11 cellular contexts compared by ENCODE assay signal in genomic region chr20:3911956-3912355, GRCh38. TPM values are rescaled to one million over a fixed set of nuclear protein-coding genes. Genes with fewer than 3 reads are reported as not detected.
DNase-seq lines count a peak whose midpoint lies in the region; ATAC-seq and TF ChIP-seq lines count a peak whose summit lies in the region.
"Had no signal": no experiment of that assay in that cellular context is flagged by ENCODE, and none has a peak within 500 bp of the region (broad histone marks: within the 10 kb centered on the region; RNA-seq: fewer than 3 reads in every experiment).

No MANE protein-coding gene starts in this region.

- H3K9ac ChIP-seq in HCT116 (ENCODE audit: low read length) (no peak overlapping the region), neural progenitor cell (no peak overlapping the region)

- peaks cover 98% of the 10 kb centered on the region for H3K79me2 ChIP-seq in HCT116 (ENCODE audit: insufficient read depth, low read length)
- peaks cover 99% of the 10 kb centered on the region for H3K79me2 ChIP-seq in neural progenitor cell (ENCODE audit: low read depth)

- no TSS peak for BruUV-seq in HCT116 (replicated peaks; lab: Mats Ljungman, UMichigan)

- no peaks in the 10 kb centered on the region for H3K9me3 ChIP-seq in HCT116 (ENCODE audit: control insufficient read depth in 1 of 2, insufficient read depth in 1 of 2, low read depth in 1 of 2, low read length in 2 of 2)
- no peaks in the 10 kb centered on the region for H3K9me3 ChIP-seq in right atrium auricular region
- no peaks in the 10 kb centered on the region for H3K9me3 ChIP-seq in neural progenitor cell (ENCODE audit: low read depth)
- no peaks in the 10 kb centered on the region for H3K9me3 ChIP-seq in aorta (ENCODE audit: control insufficient read depth, low read length)
- H3K9me3 ChIP-seq: gastroesophageal sphincter had no signal

- WGBS in aorta, 2 donors = 68 to 71% methylated on average over 2 of the region's 2 CpGs

- TF ChIP-seq RAD21 in HCT116 (IDR thresholded peaks at IDR 0.05; ENCODE audit: low read depth) = no peak

- peaks cover 51% of the 10 kb centered on the region for H3K36me3 Mint-ChIP-seq in neural progenitor cell

- H3K9me2 ChIP-seq in HCT116 (ENCODE audit: insufficient read depth) = no peaks in the 10 kb centered on the region

- DNase-seq in COLO668 (lab: John Stamatoyannopoulos, UW; ENCODE audit: unreplicated experiment) (peak; percentile 95), HCT116 (ENCODE audit: low read depth, low spot score) (no peak), NCI-H748 treated with DMSO at 0.1 percent for 48 hours (lab: John Stamatoyannopoulos, UW) (peak; percentile 49), right atrium auricular region (ENCODE audit: low spot score) (peak; percentile 56), neural progenitor cell (ENCODE audit: low spot score) (no peak), KBM-7 (no peak), aorta (no peak)
- DNase-seq: anterior cingulate cortex, nephron progenitor cell had no signal

- H3K4me1 ChIP-seq in HCT116 (ENCODE audit: control insufficient read depth in 1 of 2, insufficient read depth in 2 of 2, low read length in 2 of 2) (no peaks in the 10 kb centered on the region), right atrium auricular region (peaks cover 0 to 33% of the 10 kb centered on the region in 2 donors), neural progenitor cell (no peaks in the 10 kb centered on the region), aorta (ENCODE audit: control insufficient read depth in 1 of 2, insufficient read depth in 2 of 2, low read length in 2 of 2) (peaks cover 0 to 7% of the 10 kb centered on the region in 2 donors)

- H3F3A ChIP-seq in neural progenitor cell (ENCODE audit: low read depth) = peaks cover 4% of the 10 kb centered on the region

- no peak overlapping the region for H3K27ac Mint-ChIP-seq in neural progenitor cell
- H3K27ac Mint-ChIP-seq: nephron progenitor cell had no signal

- intact Hi-C loops in HCT116 (cut with micrococcal nuclease) (no loop called here), aorta (cut with DNase I) (no loop called here)

- H3K4me3 Mint-ChIP-seq in neural progenitor cell = no peak overlapping the region
- H3K4me3 Mint-ChIP-seq: nephron progenitor cell had no signal

- ATAC-seq in HCT116 (peak; percentile 25; the same call in 1 of the 2 replicates), GM21360 (IDR thresholded peaks at IDR 0.05; ENCODE audit: unreplicated experiment) (no peak), aorta (ENCODE audit: low FRiP score) (no peak)
- ATAC-seq: gastroesophageal sphincter had no signal

- POLR2A ChIA-PET in HCT116 (lab: Charles Lee) = no interaction called here

- no peak overlapping the region for H3K4me3 ChIP-seq in HCT116 (replicated peaks in 1 of 2; ENCODE audit: low read depth in 1 of 2, low read length in 2 of 2)
- no peak overlapping the region for H3K4me3 ChIP-seq in right atrium auricular region
- H3K4me3 ChIP-seq in neural progenitor cell = no peak overlapping the region
- no peak overlapping the region for H3K4me3 ChIP-seq in aorta (ENCODE audit: low read length in 2 of 2)
- H3K4me3 ChIP-seq: gastroesophageal sphincter had no signal

- H3K4me1 Mint-ChIP-seq in neural progenitor cell = no peaks in the 10 kb centered on the region
- H3K4me1 Mint-ChIP-seq: nephron progenitor cell had no signal

- H2AFZ ChIP-seq in HCT116 (ENCODE audit: low read depth, low read length, poor library complexity, severe bottlenecking) (no peak overlapping the region), neural progenitor cell (replicated peaks) (no peak overlapping the region)

- CTCF ChIA-PET in HCT116 (lab: Charles Lee) = no interaction called here

- H3K27me3 Mint-ChIP-seq in neural progenitor cell (ENCODE audit: insufficient read depth, low read depth) = peaks cover 2% of the 10 kb centered on the region

- RAD21 ChIA-PET in HCT116 (lab: Charles Lee; ENCODE audit: low non-redundant PET in 1 of 2, low total read pairs in 2 of 2, uncharacterized antibody in 2 of 2, unreplicated experiment in 2 of 2) = no interaction called here

- H3K9me3 Mint-ChIP-seq in neural progenitor cell = no peaks in the 10 kb centered on the region
- H3K9me3 Mint-ChIP-seq: nephron progenitor cell had no signal

- H3K36me3 ChIP-seq in HCT116 (ENCODE audit: control insufficient read depth in 1 of 2, insufficient read depth in 2 of 2, low read length in 2 of 2) (peaks cover 50 to 71% of the 10 kb centered on the region in 2 experiments), right atrium auricular region (peaks cover 60% of the 10 kb centered on the region), neural progenitor cell (peaks cover 21% of the 10 kb centered on the region), aorta (ENCODE audit: control insufficient read depth in 1 of 2, insufficient read depth in 2 of 2, low read length in 1 of 2) (peaks cover 2 to 3% of the 10 kb centered on the region in 2 donors)

- in situ Hi-C loops in KBM-7 (cut with MboI; ENCODE audit: low pct_unique_long_range_greater_than_20kb, low sequenced_read_pairs) = no loop called here

- H4K20me1 ChIP-seq in HCT116 (ENCODE audit: insufficient read depth) (peaks cover 25% of the 10 kb centered on the region; the same call in 1 of the 2 replicates), neural progenitor cell (ENCODE audit: low read depth) (peaks cover 92% of the 10 kb centered on the region)

- H3K27me3 ChIP-seq in HCT116 (ENCODE audit: insufficient read depth, low read length) (no peaks in the 10 kb centered on the region), right atrium auricular region (no peaks in the 10 kb centered on the region), neural progenitor cell (no peaks in the 10 kb centered on the region), aorta (ENCODE audit: control insufficient read depth in 1 of 2, insufficient read depth in 2 of 2, low read length in 1 of 2) (no peaks in the 10 kb centered on the region)
- H3K27me3 ChIP-seq: gastroesophageal sphincter had no signal

- no peak overlapping the region for H3K4me2 ChIP-seq in HCT116 (ENCODE audit: low read length)
- H3K4me2 ChIP-seq in neural progenitor cell = no peak overlapping the region

- H3K27ac ChIP-seq in HCT116 (ENCODE audit: low read depth, low read length) = no peak overlapping the region
- H3K27ac ChIP-seq in right atrium auricular region = peak overlapping the region in 1 of 2 donors; percentile 49
- H3K27ac ChIP-seq in neural progenitor cell = no peak overlapping the region
- no peak overlapping the region for H3K27ac ChIP-seq in aorta (ENCODE audit: low read depth in 1 of 2, low read length in 2 of 2)
- H3K27ac ChIP-seq: gastroesophageal sphincter had no signal

- TF ChIP-seq CTCF in HCT116 (IDR thresholded peaks at IDR 0.05 in 2 of 3, conservative IDR thresholded peaks at IDR 0.05 in 1 of 3; ENCODE audit: borderline replicate concordance in 1 of 3, insufficient read depth in 1 of 3, low read depth in 2 of 3, low read length in 2 of 3) (no peak), right atrium auricular region (IDR thresholded peaks at IDR 0.05) (no peak), neural progenitor cell (IDR thresholded peaks at IDR 0.05) (no peak)

- TF ChIP-seq POLR2A in HCT116 (IDR thresholded peaks at IDR 0.05; ENCODE audit: borderline replicate concordance, extremely low read depth, insufficient read depth, insufficient read length) = no peak

TF ChIP-seq in HCT116, 20 proteins besides CTCF, POLR2A, EP300 and RAD21:
- no peak for TF ChIP-seq EZH2phosphoT487 (IDR thresholded peaks at IDR 0.05; ENCODE audit: borderline replicate concordance)
- TF ChIP-seq CBX3 (IDR thresholded peaks at IDR 0.05; ENCODE audit: low read depth) = no peak
- no peak for TF ChIP-seq ZFX (IDR thresholded peaks at IDR 0.05)
- no peak for TF ChIP-seq SRF (IDR thresholded peaks at IDR 0.05; ENCODE audit: low read depth)
- TF ChIP-seq REST (IDR thresholded peaks at IDR 0.05; ENCODE audit: low read depth) = no peak
- no peak for TF ChIP-seq EGR1 (IDR thresholded peaks at IDR 0.05; ENCODE audit: low read depth)
- TF ChIP-seq JUND (IDR thresholded peaks at IDR 0.05) = no peak
- TF ChIP-seq POLR2AphosphoS5 (IDR thresholded peaks at IDR 0.05; ENCODE audit: low read depth, low read length) = no peak

RNA-seq across cellular contexts. Expression of gene PANK2, which starts 22.8 kb away (rescaled TPM):
- total RNA-seq in HCT116 (2021; ENCODE audit: unreplicated experiment) (41.6 TPM), right atrium auricular region (10 to 100 TPM; 15.5 to 19.5 TPM), neural progenitor cell (ENCODE audit: low replicate concordance) (55.7 and 60.7 TPM in 2 replicates), aorta (10 to 100 TPM; 45.7 to 53.2 TPM)
- 17.8 and 21.2 TPM in 2 replicates for polyA plus RNA-seq in HCT116 (2012)
- 10 to 100 TPM; 21.4 to 45.3 TPM for polyA plus RNA-seq in aorta

Comparison
In these comparisons a context has a peak if more than half of its experiments do, and no peak if none do; other contexts are left out.
1. DNase-seq: peak in COLO668 (single experiment), NCI-H748 treated with DMSO at 0.1 percent for 48 hours (single experiment) and right atrium auricular region (single experiment); none in HCT116 (single experiment), neural progenitor cell (single experiment), KBM-7 (single experiment) and aorta (0 of 2).